18 cellular contexts compared by ENCODE assay signal in the genomic region with DNA sequence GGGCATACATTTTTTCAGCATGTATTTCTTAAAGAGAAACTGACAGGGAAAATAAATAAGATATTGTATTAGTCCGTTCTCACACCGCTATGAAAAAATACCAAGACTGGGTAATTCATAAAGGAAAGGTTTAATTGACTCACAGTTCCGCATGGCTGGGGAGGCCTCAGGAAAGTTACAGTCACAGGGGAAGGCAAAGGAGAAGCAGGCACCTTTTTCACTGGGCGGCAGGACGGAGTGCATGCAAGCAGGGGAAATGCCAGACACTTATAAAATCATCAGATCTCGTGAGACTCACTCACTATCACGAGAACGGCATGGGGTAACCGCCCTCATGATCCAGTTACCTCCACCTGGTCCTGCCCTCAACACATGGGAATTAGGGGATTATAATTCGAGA. TPM values are rescaled to one million over a fixed set of nuclear protein-coding genes. Genes with fewer than 3 reads are reported as not detected.
DNase-seq lines count a peak whose midpoint lies in the region; ATAC-seq, FAIRE-seq and TF ChIP-seq lines count a peak whose summit lies in the region.
"Had no signal": no experiment of that assay in that cellular context is flagged by ENCODE, and none has a peak within 500 bp of the region (broad histone marks: within the 10 kb centered on the region; RNA-seq: fewer than 3 reads in every experiment).

No MANE protein-coding gene starts in this region.

- H3K4me3 ChIP-seq in endothelial cell of umbilical vein (replicated peaks in 1 of 3; ENCODE audit: insufficient read depth in 1 of 3, low read depth in 1 of 3, low read length in 3 of 3), result peak overlapping the region in 1 of 3 experiments; percentile 46
- H3K4me3 ChIP-seq: gastrocnemius medialis, uterus had no signal

- peaks cover 32 to 48% of the 10 kb centered on the region in 2 donors for H3K4me1 Mint-ChIP-seq in stimulated activated naive B cell treated with anti-CD40 and anti-IgM and Interleukin-4, amounts not matched to agents 10 μg/mL and 1 μg/mL and 100 μg/mL, for 72 hours

- POLR2A ChIA-PET in endothelial cell of umbilical vein (lab: Charles Lee), result interaction anchor here (0.7 kb wide), 1 partner anchor 70 kb away, joined by 8 read pairs; no protein-coding TSS in a partner anchor

- H3K9ac ChIP-seq in endothelial cell of umbilical vein (replicated peaks; ENCODE audit: extremely low read depth, insufficient read depth, low read length), result peak overlapping the region; percentile 17

- peak overlapping the region; percentile 77 for H3K27ac Mint-ChIP-seq in stimulated activated naive B cell treated with anti-CD40 and anti-IgM and Interleukin-4, amounts not matched to agents 10 μg/mL and 1 μg/mL and 100 μg/mL, for 72 hours

- H3K27me3 ChIP-seq in endothelial cell of umbilical vein (ENCODE audit: control insufficient read depth in 2 of 2, insufficient read depth in 2 of 2, low read length in 2 of 2), result no peaks in the 10 kb centered on the region
- H3K27me3 ChIP-seq: gastrocnemius medialis, uterus had no signal

- FAIRE-seq in endothelial cell of umbilical vein (lab: Jason Lieb, UNC), result peak; percentile 79
- no peak for FAIRE-seq in GM19239 (lab: Jason Lieb, UNC)

- peak overlapping the region; percentile 36 for H3K27ac ChIP-seq in endothelial cell of umbilical vein (ENCODE audit: insufficient read depth, low read depth, low read length)
- H3K27ac ChIP-seq: C4-2B, gastrocnemius medialis, uterus had no signal

- H3K4me1 ChIP-seq in endothelial cell of umbilical vein (ENCODE audit: control insufficient read depth, extremely low read depth, insufficient read depth, low read length), result peaks cover 3% of the 10 kb centered on the region
- H3K4me1 ChIP-seq: gastrocnemius medialis, uterus had no signal

- ATAC-seq in stimulated activated naive B cell treated with anti-CD40 and anti-IgM and Interleukin-4, amounts not matched to agents 10 μg/mL and 1 μg/mL and 100 μg/mL, for 72 hours (replicated peaks), result peak; percentile 92 to 96
- ATAC-seq in GM18520 (IDR thresholded peaks at IDR 0.05; ENCODE audit: unreplicated experiment), result no peak
- ATAC-seq: gastrocnemius medialis had no signal

- peak overlapping the region in 1 of 2 donors; percentile 14 for H3K4me3 Mint-ChIP-seq in stimulated activated naive B cell treated with anti-CD40 and anti-IgM and Interleukin-4, amounts not matched to agents 10 μg/mL and 1 μg/mL and 100 μg/mL, for 72 hours

- H3K9me1 ChIP-seq in endothelial cell of umbilical vein (replicated peaks; ENCODE audit: control insufficient read depth, extremely low read depth, insufficient read depth, low read length), result no peaks in the 10 kb centered on the region

- peaks cover 4 to 9% of the 10 kb centered on the region in 2 donors for H3K9me3 Mint-ChIP-seq in stimulated activated naive B cell treated with anti-CD40 and anti-IgM and Interleukin-4, amounts not matched to agents 10 μg/mL and 1 μg/mL and 100 μg/mL, for 72 hours

- H3K79me2 ChIP-seq in endothelial cell of umbilical vein (ENCODE audit: control insufficient read depth, insufficient read depth, low read length), result peaks cover 23% of the 10 kb centered on the region

- peaks cover 45 to 52% of the 10 kb centered on the region in 2 donors for H3K36me3 Mint-ChIP-seq in stimulated activated naive B cell treated with anti-CD40 and anti-IgM and Interleukin-4, amounts not matched to agents 10 μg/mL and 1 μg/mL and 100 μg/mL, for 72 hours

- no peak for TF ChIP-seq CTCF in endothelial cell of umbilical vein (IDR thresholded peaks at IDR 0.05; ENCODE audit: extremely low read depth in 1 of 2, insufficient read depth in 1 of 2, low read depth in 1 of 2, low read length in 2 of 2)

- no peaks in the 10 kb centered on the region for H4K20me1 ChIP-seq in endothelial cell of umbilical vein (replicated peaks; ENCODE audit: control insufficient read depth, extremely low read depth, insufficient read depth, low read length)

- dilution Hi-C loops in endothelial cell of umbilical vein (cut with MboI; ENCODE audit: extremely low pct_ligation_motif_present, low sequenced_read_pairs), result no loop called here

- peak; percentile 49 for DNase-seq in NOMO-1 treated with dmso at 0.1 percent for 144 hours (lab: John Stamatoyannopoulos, UW; ENCODE audit: unreplicated experiment)
- peak; percentile 66 for DNase-seq in endothelial cell of umbilical vein (ENCODE audit: low read depth, low spot score)
- peak; percentile 62 for DNase-seq in stimulated activated naive B cell treated with anti-CD40 and anti-IgM and Interleukin-4, amounts not matched to agents 10 μg/mL and 1 μg/mL and 100 μg/mL, for 72 hours
- no peak for DNase-seq in DMS 273 (lab: John Stamatoyannopoulos, UW; ENCODE audit: unreplicated experiment)
- DNase-seq in GM19239 (ENCODE audit: insufficient read length, low spot score), result no peak
- DNase-seq: activated T-cell treated with anti-CD3 and anti-CD28 coated beads, Interleukin-2, amount 50 U/mL, for 48 hours; cerebellar nuclear complex; DMS79 treated with DMSO at 0.1 percent for 48 hours; gastrocnemius medialis; Karpas-422; NCI-H2029 treated with DMSO at 0.1 percent for 48 hours; NCI-H526; RPMI8226; stimulated activated naive CD4-positive, alpha-beta T cell treated with Interleukin-2 at 50 U/mL for 16 hours; uterus had no signal

- intact Hi-C loops in endothelial cell of umbilical vein (cut with micrococcal nuclease), result no loop called here

- CTCF ChIA-PET in endothelial cell of umbilical vein (lab: Charles Lee), result no interaction called here

- H3K4me2 ChIP-seq in endothelial cell of umbilical vein (ENCODE audit: insufficient read depth, low read length), result peak overlapping the region; percentile 46

- H3K36me3 ChIP-seq in endothelial cell of umbilical vein (ENCODE audit: control insufficient read depth in 2 of 2, extremely low read depth in 1 of 2, insufficient read depth in 2 of 2, low read length in 2 of 2), result peaks cover 0 to 2% of the 10 kb centered on the region in 2 experiments
- H3K36me3 ChIP-seq: gastrocnemius medialis, uterus had no signal

- H2AFZ ChIP-seq in endothelial cell of umbilical vein (ENCODE audit: low read depth, low read length), result no peak overlapping the region

- H3K27me3 Mint-ChIP-seq in stimulated activated naive B cell treated with anti-CD40 and anti-IgM and Interleukin-4, amounts not matched to agents 10 μg/mL and 1 μg/mL and 100 μg/mL, for 72 hours, result no peaks in the 10 kb centered on the region

- H3K9me3 ChIP-seq in endothelial cell of umbilical vein (replicated peaks; ENCODE audit: control insufficient read depth, insufficient read depth, low read length), result no peaks in the 10 kb centered on the region
- H3K9me3 ChIP-seq: gastrocnemius medialis, uterus had no signal

- TF ChIP-seq POLR2A in GM19099 (IDR thresholded peaks at IDR 0.05; ENCODE audit: extremely low read depth, insufficient read length, low read depth), result peak; percentile 20
- peak; percentile 19 for TF ChIP-seq POLR2A in endothelial cell of umbilical vein (IDR thresholded peaks at IDR 0.05; ENCODE audit: low read depth, low read length)

- no TSS peak for BruUV-seq in endothelial cell of umbilical vein (replicated peaks; lab: Mats Ljungman, UMichigan)

TF ChIP-seq in endothelial cell of umbilical vein, 7 proteins besides CTCF, POLR2A, EP300 and RAD21:
- TF ChIP-seq POLR2AphosphoS5 (IDR thresholded peaks at IDR 0.05; ENCODE audit: insufficient read depth, low read depth, low read length), result no peak
- TF ChIP-seq, protein P1, sequence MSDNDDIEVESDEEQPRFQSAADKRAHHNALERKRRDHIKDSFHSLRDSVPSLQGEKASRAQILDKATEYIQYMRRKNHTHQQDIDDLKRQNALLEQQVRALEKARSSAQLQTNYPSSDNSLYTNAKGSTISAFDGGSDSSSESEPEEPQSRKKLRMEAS (IDR thresholded peaks at IDR 0.05; ENCODE audit: insufficient read depth, insufficient read length), result no peak
- no peak for TF ChIP-seq MYC (IDR thresholded peaks at IDR 0.05; ENCODE audit: low read depth, low read length)
- TF ChIP-seq FOS (IDR thresholded peaks at IDR 0.05; ENCODE audit: borderline replicate concordance, insufficient read depth, low read length), result no peak
- no peak for TF ChIP-seq JUN (IDR thresholded peaks at IDR 0.05; ENCODE audit: borderline replicate concordance, insufficient read depth, insufficient read length, low read depth)
- no peak for TF ChIP-seq EZH2 (IDR thresholded peaks at IDR 0.05; ENCODE audit: borderline replicate concordance, low read depth, low read length, severe bottlenecking)
- no peak for TF ChIP-seq GATA2 (IDR thresholded peaks at IDR 0.05; ENCODE audit: insufficient read depth, insufficient read length, low read depth, low read length)
TF ChIP-seq in endothelial cell of umbilical vein: peak in this region for 0.

RNA-seq across cellular contexts. Expression of a gene that starts 44.2 kb away (rescaled TPM):
- total RNA-seq in endothelial cell of umbilical vein, result 60.7 and 60.9 TPM in 2 replicates
- polyA plus RNA-seq in endothelial cell of umbilical vein, result 44.3 and 49.9 TPM in 2 replicates
- polyA plus RNA-seq in endothelial cell of umbilical vein (2011; cell fraction: cytosol; rRNA removed), result 37.0 and 38.1 TPM in 2 replicates
- 219 and 240 TPM in 2 replicates for polyA plus RNA-seq in endothelial cell of umbilical vein (2011; cell fraction: nucleus; rRNA removed)
- 31.2 and 34.2 TPM in 2 replicates for polyA plus RNA-seq in endothelial cell of umbilical vein (2012)
- 126 and 153 TPM in 2 replicates for polyA minus RNA-seq in endothelial cell of umbilical vein
- 86.1 TPM for polyA minus RNA-seq in endothelial cell of umbilical vein (2011; cell fraction: cytosol; rRNA and poly(A)+ RNA removed)
- polyA minus RNA-seq in endothelial cell of umbilical vein (2011; cell fraction: nucleus; rRNA and poly(A)+ RNA removed), result 107 and 120 TPM in 2 replicates

Comparison
In these comparisons a context has a peak if more than half of its experiments do, and no peak if none do; other contexts are left out.
1. DNase-seq: peak in NOMO-1 treated with dmso at 0.1 percent for 144 hours (single experiment), endothelial cell of umbilical vein (single experiment) and stimulated activated naive B cell treated with anti-CD40 and anti-IgM and Interleukin-4, amounts not matched to agents 10 μg/mL and 1 μg/mL and 100 μg/mL, for 72 hours (single experiment); none in DMS 273 (single experiment) and GM19239 (single experiment).